18 cellular contexts compared by ENCODE assay signal in genomic region chr19:33368074-33368864, GRCh38. TPM values are rescaled to one million over a fixed set of nuclear protein-coding genes. Genes with fewer than 3 reads are reported as not detected.
DNase-seq lines count a peak whose midpoint lies in the region; ATAC-seq and TF ChIP-seq lines count a peak whose summit lies in the region.
"Had no signal": no experiment of that assay in that cellular context is flagged by ENCODE, and none has a peak within 500 bp of the region (broad histone marks: within the 10 kb centered on the region; RNA-seq: fewer than 3 reads in every experiment).

No MANE protein-coding gene starts in this region.

- POLR2A ChIA-PET in HCT116 (lab: Charles Lee) = no interaction called here
- POLR2A ChIA-PET in naive thymus-derived CD8-positive, alpha-beta T cell (lab: Charles Lee) = no interaction called here

- no peak overlapping the region for H3K4me3 Mint-ChIP-seq in naive thymus-derived CD8-positive, alpha-beta T cell
- H3K4me3 Mint-ChIP-seq: naive B cell had no signal

- H2AFZ ChIP-seq in HCT116 (ENCODE audit: low read depth, low read length, poor library complexity, severe bottlenecking) = peak overlapping the region; percentile 75

- H3K4me3 ChIP-seq in HCT116 (replicated peaks in 1 of 2; ENCODE audit: low read depth in 1 of 2, low read length in 2 of 2) (no peak overlapping the region), fibroblast of villous mesenchyme (ENCODE audit: low read depth, low read length) (no peak overlapping the region)
- H3K4me3 ChIP-seq: BLaER1 treated with 17β-estradiol and CSF1 and Interleukin-3, amounts not matched to agents 10 nM and 100 nM; SJSA1 had no signal

- H3K36me3 ChIP-seq in HCT116 (ENCODE audit: control insufficient read depth in 1 of 2, insufficient read depth in 2 of 2, low read length in 2 of 2) = no peaks in the 10 kb centered on the region
- H3K36me3 ChIP-seq: BLaER1 treated with 17β-estradiol and CSF1 and Interleukin-3, amounts not matched to agents 10 nM and 100 nM; SJSA1 had no signal

- CTCF ChIA-PET in HCT116 (lab: Charles Lee) = no interaction called here

- no peak for TF ChIP-seq POLR2A in HCT116 (IDR thresholded peaks at IDR 0.05; ENCODE audit: borderline replicate concordance, extremely low read depth, insufficient read depth, insufficient read length)

- H3K9me2 ChIP-seq in HCT116 (ENCODE audit: insufficient read depth) = no peaks in the 10 kb centered on the region

- no peak overlapping the region for H3K9ac ChIP-seq in HCT116 (ENCODE audit: low read length)
- H3K9ac ChIP-seq: BLaER1 treated with 17β-estradiol and CSF1 and Interleukin-3, amounts not matched to agents 10 nM and 100 nM had no signal

- BruUV-seq in HCT116 (replicated peaks; lab: Mats Ljungman, UMichigan) = no TSS peak

- peaks cover 0 to 10% (median 2%) of the 10 kb centered on the region in 4 donors for H3K4me1 Mint-ChIP-seq in naive thymus-derived CD8-positive, alpha-beta T cell

- peaks cover 0 to 8% (median 1%) of the 10 kb centered on the region in 5 donors for H3K27me3 Mint-ChIP-seq in naive thymus-derived CD8-positive, alpha-beta T cell

- no peak for TF ChIP-seq CTCF in HCT116 (IDR thresholded peaks at IDR 0.05 in 2 of 3, conservative IDR thresholded peaks at IDR 0.05 in 1 of 3; ENCODE audit: borderline replicate concordance in 1 of 3, insufficient read depth in 1 of 3, low read depth in 2 of 3, low read length in 2 of 3)
- no peak for TF ChIP-seq CTCF in fibroblast of villous mesenchyme (IDR thresholded peaks at IDR 0.05; ENCODE audit: insufficient read depth, low read depth, low read length)

- H3K9me3 ChIP-seq in HCT116 (ENCODE audit: control insufficient read depth in 1 of 2, insufficient read depth in 1 of 2, low read depth in 1 of 2, low read length in 2 of 2) = no peaks in the 10 kb centered on the region
- H3K9me3 ChIP-seq: BLaER1 treated with 17β-estradiol and CSF1 and Interleukin-3, amounts not matched to agents 10 nM and 100 nM; SJSA1 had no signal

- peaks cover 5 to 25% of the 10 kb centered on the region in 2 experiments for H3K4me1 ChIP-seq in HCT116 (ENCODE audit: control insufficient read depth in 1 of 2, insufficient read depth in 2 of 2, low read length in 2 of 2)

- no peaks in the 10 kb centered on the region for H3K9me3 Mint-ChIP-seq in naive thymus-derived CD8-positive, alpha-beta T cell
- H3K9me3 Mint-ChIP-seq: naive B cell had no signal

- H3K27ac Mint-ChIP-seq in naive thymus-derived CD8-positive, alpha-beta T cell = no peak overlapping the region
- H3K27ac Mint-ChIP-seq: naive B cell had no signal

- no peaks in the 10 kb centered on the region for H4K20me1 ChIP-seq in HCT116 (ENCODE audit: insufficient read depth)
- H4K20me1 ChIP-seq: BLaER1 treated with 17β-estradiol and CSF1 and Interleukin-3, amounts not matched to agents 10 nM and 100 nM had no signal

- in situ Hi-C loops in ACHN (cut with HindIII; ENCODE audit: low pct_ligation_motif_present, low pct_unique_long_range_greater_than_20kb, low sequenced_read_pairs) = no loop called here

- DNase-seq in ACHN (peak; percentile 26), HCT116 (ENCODE audit: low read depth, low spot score) (no peak), RPMI7951 (ENCODE audit: low read depth) (peak; percentile 86), fibroblast of villous mesenchyme (ENCODE audit: low read depth) (peak; percentile 6), amniotic stem cell (lab: John Stamatoyannopoulos, UW) (no peak)
- no peak for DNase-seq in naive thymus-derived CD8-positive, alpha-beta T cell
- DNase-seq in stimulated activated CD4-positive, alpha-beta T cell treated with anti-CD3 and anti-CD28 coated beads, Interleukin-15, amount 100 ng/mL, for 24 hours = no peak
- DNase-seq: KBM-7; kidney; naive B cell; NCI-H187 treated with DMSO at 0.1 percent for 48 hours; NCI-H82; stimulated activated CD4-positive, alpha-beta T cell treated with anti-CD3 and anti-CD28 coated beads, Interleukin-4, amount 100 ng/mL, for 24 hours; stimulated activated naive CD4-positive, alpha-beta T cell had no signal

- intact Hi-C loops in HCT116 (cut with micrococcal nuclease) = no loop called here

- peak overlapping the region; percentile 15 for H3K4me2 ChIP-seq in HCT116 (ENCODE audit: low read length)
- H3K4me2 ChIP-seq: BLaER1 treated with 17β-estradiol and CSF1 and Interleukin-3, amounts not matched to agents 10 nM and 100 nM had no signal

- H3K36me3 Mint-ChIP-seq in naive thymus-derived CD8-positive, alpha-beta T cell = no peaks in the 10 kb centered on the region
- H3K36me3 Mint-ChIP-seq: naive B cell had no signal

- no peak for TF ChIP-seq RAD21 in HCT116 (IDR thresholded peaks at IDR 0.05; ENCODE audit: low read depth)

- RAD21 ChIA-PET in HCT116 (lab: Charles Lee; ENCODE audit: low non-redundant PET in 1 of 2, low total read pairs in 2 of 2, uncharacterized antibody in 2 of 2, unreplicated experiment in 2 of 2) = no interaction called here

- ATAC-seq in HCT116 (no peak), HG02981 (IDR thresholded peaks at IDR 0.05; ENCODE audit: unreplicated experiment) (no peak)
- ATAC-seq in naive thymus-derived CD8-positive, alpha-beta T cell = no peak

- no peaks in the 10 kb centered on the region for H3K79me2 ChIP-seq in HCT116 (ENCODE audit: insufficient read depth, low read length)

- no peak overlapping the region for H3K27ac ChIP-seq in HCT116 (ENCODE audit: low read depth, low read length)
- H3K27ac ChIP-seq: BLaER1 treated with 17β-estradiol and CSF1 and Interleukin-3, amounts not matched to agents 10 nM and 100 nM; SJSA1; VCaP had no signal

- H3K27me3 ChIP-seq in HCT116 (ENCODE audit: insufficient read depth, low read length) = no peaks in the 10 kb centered on the region
- H3K27me3 ChIP-seq: BLaER1 treated with 17β-estradiol and CSF1 and Interleukin-3, amounts not matched to agents 10 nM and 100 nM had no signal

TF ChIP-seq in HCT116, 20 proteins besides CTCF, POLR2A, EP300 and RAD21:
- peak; percentile 16; the same call in 1 of the 2 replicates for TF ChIP-seq JUND (IDR thresholded peaks at IDR 0.05)
- no peak for TF ChIP-seq SIN3A (IDR thresholded peaks at IDR 0.05; ENCODE audit: low read depth)
- TF ChIP-seq FOSL1 (IDR thresholded peaks at IDR 0.05; ENCODE audit: low read depth) = peak; percentile 25; the same call in 1 of the 2 replicates

RNA-seq across cellular contexts. Expression of gene CEBPG, which starts 5.2 kb away (rescaled TPM):
- total RNA-seq in HCT116 (2021; ENCODE audit: unreplicated experiment) (51.1 TPM), fibroblast of villous mesenchyme (22.0 and 23.2 TPM in 2 replicates)
- polyA plus RNA-seq in HCT116 (2012) = 36.7 and 42.2 TPM in 2 replicates
- total RNA-seq in RPMI7951 (2014; rRNA removed; shearing (Covaris generic)) = 15.0 and 15.6 TPM in 2 replicates
- total RNA-seq in naive thymus-derived CD8-positive, alpha-beta T cell = 10 to 100 TPM; 29.4 to 30.0 TPM
- polyA plus RNA-seq in naive thymus-derived CD8-positive, alpha-beta T cell = 1 to 10 TPM; 4.5 to 9.3 (median 4.8) TPM

Comparison
In these comparisons a context has a peak if more than half of its experiments do, and no peak if none do; other contexts are left out.
1. DNase-seq: peak in ACHN (single experiment), RPMI7951 (single experiment) and fibroblast of villous mesenchyme (single experiment); none in HCT116 (single experiment), amniotic stem cell (single experiment), naive thymus-derived CD8-positive, alpha-beta T cell (0 of 10) and stimulated activated CD4-positive, alpha-beta T cell treated with anti-CD3 and anti-CD28 coated beads, Interleukin-15, amount 100 ng/mL, for 24 hours (single experiment).